24 cellular contexts compared by ENCODE assay signal in genomic region chr2:185360776-185361175, GRCh38.
"Had no signal": no experiment of that assay in that cellular context is flagged by ENCODE, and none has a peak within 500 bp of the region (broad histone marks: within the 10 kb centered on the region; RNA-seq: fewer than 3 reads in every experiment).

No MANE protein-coding gene starts in this region.

- ATAC-seq: natural killer cell; psoas muscle; right cardiac atrium; right lobe of liver; stimulated activated effector memory CD8-positive, alpha-beta T cell treated with anti-CD3 and anti-CD28 coated beads, Interleukin-12 subunit alpha, Interleukin-12 subunit beta, amount 100 ng/mL, for 72 hours; stimulated activated naive B cell treated with anti-CD40 and anti-IgM and Interleukin-4, amounts not matched to agents 10 μg/mL and 1 μg/mL and 100 μg/mL, for 72 hours had no signal

- DNase-seq: natural killer cell; occipital lobe; ovary; posterior cingulate gyrus; psoas muscle; right cardiac atrium; right lobe of liver; sigmoid colon; small intestine; stimulated activated CD4-positive, alpha-beta T cell treated with anti-CD3 and anti-CD28 coated beads, Interleukin-15, amount 100 ng/mL, for 24 hours; stimulated activated CD4-positive, alpha-beta T cell treated with anti-CD3 and anti-CD28 coated beads, Interleukin-2, amount 100 ng/mL, for 24 hours; stimulated activated CD4-positive, alpha-beta T cell treated with anti-CD3 and anti-CD28 coated beads, Interleukin-2, amount 100 ng/mL, for 48 hours; stimulated activated CD4-positive, alpha-beta T cell treated with anti-CD3 and anti-CD28 coated beads, Interleukin-4, amount 100 ng/mL, for 24 hours; stimulated activated naive B cell treated with anti-CD40 and anti-IgM and Interleukin-4, amounts not matched to agents 10 μg/mL and 1 μg/mL and 100 μg/mL, for 72 hours; stimulated activated naive CD4-positive, alpha-beta T cell treated with Interleukin-2 at 50 U/mL for 16 hours; stomach; thyroid gland; trophoblast cell; upper lobe of left lung had no signal

- H3K4me3 ChIP-seq: neural progenitor cell, ovary, psoas muscle, right lobe of liver, sigmoid colon, stomach, thoracic aorta, thyroid gland, tibial nerve, upper lobe of left lung, vagina had no signal
